25 cellular contexts compared by ENCODE assay signal in genomic region chr13:110285991-110286923, GRCh38. TPM values are rescaled to one million over a fixed set of nuclear protein-coding genes. Genes with fewer than 3 reads are reported as not detected.
DNase-seq lines count a peak whose midpoint lies in the region; ATAC-seq and TF ChIP-seq lines count a peak whose summit lies in the region.
"Had no signal": no experiment of that assay in that cellular context is flagged by ENCODE, and none has a peak within 500 bp of the region (broad histone marks: within the 10 kb centered on the region; RNA-seq: fewer than 3 reads in every experiment).

No MANE protein-coding gene starts in this region.

- H2AFZ ChIP-seq in IMR-90 (replicated peaks; ENCODE audit: low read length, poor library complexity): no peak overlapping the region
- H2AFZ ChIP-seq in mesenchymal stem cell (ENCODE audit: low read depth, low read length): no peak overlapping the region
- H2AFZ ChIP-seq in GM23248: no peak overlapping the region

- H4K20me1 ChIP-seq in IMR-90 (ENCODE audit: insufficient read depth, low read length) (peaks cover 98% of the 10 kb centered on the region), GM23248 (ENCODE audit: insufficient read depth) (peaks cover 4% of the 10 kb centered on the region; the same call in 1 of the 2 replicates)

- H3K4me3 ChIP-seq in IMR-90 (ENCODE audit: insufficient read depth, low read depth, low read length): no peak overlapping the region
- peak overlapping the region; percentile 14 for H3K4me3 ChIP-seq in coronary artery
- no peak overlapping the region for H3K4me3 ChIP-seq in mesenchymal stem cell (ENCODE audit: insufficient read depth in 1 of 2, low read depth in 1 of 2, low read length in 2 of 2)
- H3K4me3 ChIP-seq in stomach: no peak overlapping the region
- H3K4me3 ChIP-seq in mucosa of descending colon: no peak overlapping the region
- H3K4me3 ChIP-seq in GM23248: no peak overlapping the region
- no peak overlapping the region for H3K4me3 ChIP-seq in H7 (ENCODE audit: insufficient read depth, low read depth, low read length)
- H3K4me3 ChIP-seq: pancreas had no signal

- H3K4ac ChIP-seq in IMR-90 (ENCODE audit: low read depth, low read length) (no peak overlapping the region), mesenchymal stem cell (ENCODE audit: low read depth in 1 of 2, low read length in 2 of 2) (no peak overlapping the region)

- no peak for TF ChIP-seq RAD21 in IMR-90 (IDR thresholded peaks at IDR 0.05; ENCODE audit: low read length)

- H3K79me1 ChIP-seq in IMR-90 (ENCODE audit: low read depth in 1 of 2, low read length in 2 of 2) (peaks cover 43 to 91% of the 10 kb centered on the region in 2 experiments), mesenchymal stem cell (replicated peaks; ENCODE audit: low read length, poor library complexity, severe bottlenecking) (peaks cover 26% of the 10 kb centered on the region)

- H3K14ac ChIP-seq in IMR-90 (replicated peaks; ENCODE audit: low read depth, low read length) (no peak overlapping the region), mesenchymal stem cell (ENCODE audit: low read length in 2 of 2) (no peak overlapping the region)

- H3K4me1 ChIP-seq in IMR-90 (ENCODE audit: control insufficient read depth, insufficient read depth, low read length): peaks cover 21% of the 10 kb centered on the region
- peaks cover 14% of the 10 kb centered on the region for H3K4me1 ChIP-seq in mesenchymal stem cell (ENCODE audit: control insufficient read depth, insufficient read depth, low read depth, low read length)
- peaks cover 7 to 74% (median 27%) of the 10 kb centered on the region in 4 donors for H3K4me1 ChIP-seq in stomach
- H3K4me1 ChIP-seq in mucosa of descending colon (ENCODE audit: low read depth): no peaks in the 10 kb centered on the region
- H3K4me1 ChIP-seq in GM23248 (ENCODE audit: insufficient read depth): peaks cover 12% of the 10 kb centered on the region
- H3K4me1 ChIP-seq: pancreas had no signal

- no peak overlapping the region for H3K56ac ChIP-seq in IMR-90 (ENCODE audit: extremely low read depth, insufficient read depth, low read length)

- H3K9me2 ChIP-seq in GM23248 (ENCODE audit: insufficient read depth): no peaks in the 10 kb centered on the region

- DNase-seq in IMR-90 (no peak), coronary artery (ENCODE audit: low spot score) (peak; percentile 70), mesenchymal stem cell (no peak), stomach (no peak), mucosa of descending colon (no peak), nucleus accumbens (lab: John Stamatoyannopoulos, UW) (no peak), GM23248 (no peak), H7 (no peak)
- DNase-seq: ACHN; activated CD4-positive, alpha-beta memory T cell treated with anti-CD3 and anti-CD28 coated beads, Interleukin-2, amount 10 ng/mL, durations not matched to agents 7 days and 5 days; activated naive CD4-positive, alpha-beta T cell treated with anti-CD3 and anti-CD28 coated beads for 36 hours; activated T-cell treated with anti-CD3 and anti-CD28 coated beads, Interleukin-2, amount 50 U/mL, for 1 hour; amniotic stem cell; C1 segment of cervical spinal cord; erythroblast; Kasumi-1; kidney glomerular epithelial cell; natural killer cell; NCI-H1694 treated with DMSO at 0.1 percent for 48 hours; NCI-H69; pancreas; small intestine; stimulated activated CD4-positive, alpha-beta T cell treated with anti-CD3 and anti-CD28 coated beads, Interleukin-4, amount 100 ng/mL, for 24 hours; stimulated activated naive CD4-positive, alpha-beta T cell treated with Interleukin-2 at 50 U/mL for 16 hours had no signal

- H3F3A ChIP-seq in GM23248 (ENCODE audit: insufficient read depth): 0 out of 2 replicates have a peak, but pooled peaks cover 17% of the 10 kb centered on the region

- peaks cover 62% of the 10 kb centered on the region for H3K9me1 ChIP-seq in IMR-90 (ENCODE audit: insufficient read depth, low read length)

- H3K79me2 ChIP-seq in GM23248 (ENCODE audit: insufficient read depth): 0 out of 2 replicates have a peak, but pooled peaks cover under 1% of the 10 kb centered on the region

- H4K8ac ChIP-seq in IMR-90 (ENCODE audit: low read depth in 2 of 2, low read length in 2 of 2): no peak overlapping the region
- peak overlapping the region; percentile 61 for H4K8ac ChIP-seq in mesenchymal stem cell (ENCODE audit: low read length)

- H3K27ac ChIP-seq in IMR-90 (ENCODE audit: insufficient read depth, low read length) (no peak overlapping the region), coronary artery (peak overlapping the region; percentile 56 to 78), mesenchymal stem cell (ENCODE audit: low read length, poor library complexity, severe bottlenecking) (no peak overlapping the region), stomach (peak overlapping the region in 4 of 5 donors; percentile 46 to 76 (median 48)), GM23248 (no peak overlapping the region)

- POLR2A ChIA-PET in IMR-90 (lab: Charles Lee; ENCODE audit: unreplicated experiment): no interaction called here

- no peak for TF ChIP-seq EP300 in stomach (IDR thresholded peaks at IDR 0.05)

- TF ChIP-seq CTCF in IMR-90 (conservative IDR thresholded peaks at IDR 0.05; ENCODE audit: low read depth, low read length) (no peak), coronary artery (IDR thresholded peaks at IDR 0.05) (no peak), stomach (IDR thresholded peaks at IDR 0.05) (no peak), mucosa of descending colon (IDR thresholded peaks at IDR 0.05) (no peak)

- H3K9me3 ChIP-seq in IMR-90 (ENCODE audit: control insufficient read depth, insufficient read depth, low read length) (no peaks in the 10 kb centered on the region), mesenchymal stem cell (ENCODE audit: control insufficient read depth, low read length) (peaks cover 5% of the 10 kb centered on the region), stomach (no peaks in the 10 kb centered on the region), mucosa of descending colon (no peaks in the 10 kb centered on the region), GM23248 (ENCODE audit: low read depth) (no peaks in the 10 kb centered on the region)
- H3K9me3 ChIP-seq: pancreas had no signal

- CTCF ChIA-PET in IMR-90 (lab: Yijun Ruan, JAX): no interaction called here

- H2BK20ac ChIP-seq in IMR-90 (ENCODE audit: low read depth, low read length): no peak overlapping the region

- 86% methylated on average over 9 of the region's 15 CpGs; no CpG with 5 or more reads in 1 of the 2 experiments for WGBS in IMR-90 (ENCODE audit: extremely low coverage in 2 of 2, insufficient read length in 1 of 2), 2 experiments
- WGBS in mesenchymal stem cell: 92% methylated on average over 15 of the region's 15 CpGs
- 60 to 75% (median 71%) methylated on average over 15 of the region's 15 CpGs for WGBS in stomach, 5 donors
- 81 to 84% methylated on average over 15 of the region's 15 CpGs for WGBS in GM23248 (ENCODE audit: low coverage in 1 of 2, low lambda C conversion rate in 2 of 2, missing lambda C conversion rate in 2 of 2), 2 experiments

- H4K5ac ChIP-seq in IMR-90 (ENCODE audit: low read depth, low read length): no peak overlapping the region

- H3K23ac ChIP-seq in IMR-90 (ENCODE audit: low read depth, low read length) (peak overlapping the region; percentile 46; the same call in 1 of the 2 replicates), mesenchymal stem cell (ENCODE audit: low read length in 2 of 2) (no peak overlapping the region)

- in situ Hi-C loops in IMR-90 (cut with MboI; ENCODE audit: low sequenced_read_pairs) (no loop called here), GM23248 (cut with MboI) (no loop called here)

- H3K18ac ChIP-seq in IMR-90 (ENCODE audit: low read depth, low read length): no peak overlapping the region
- peak overlapping the region in 1 of 2 experiments; percentile 33 for H3K18ac ChIP-seq in mesenchymal stem cell (ENCODE audit: low read depth in 1 of 2, low read length in 2 of 2)

- no peak overlapping the region for H2BK12ac ChIP-seq in mesenchymal stem cell (ENCODE audit: low read length in 2 of 2)

- H3K9ac ChIP-seq in IMR-90 (ENCODE audit: low read depth, low read length) (no peak overlapping the region), mesenchymal stem cell (ENCODE audit: low read length) (no peak overlapping the region), GM23248 (no peak overlapping the region)

- H2BK5ac ChIP-seq in IMR-90 (ENCODE audit: low read depth, low read length, poor library complexity, severe bottlenecking) (no peak overlapping the region), mesenchymal stem cell (ENCODE audit: low read depth, low read length, poor library complexity, severe bottlenecking) (no peak overlapping the region)

- no peak overlapping the region for H2AK9ac ChIP-seq in IMR-90 (replicated peaks; ENCODE audit: low read depth, low read length, poor library complexity)

- no peak overlapping the region for H3K4me2 ChIP-seq in IMR-90 (ENCODE audit: low read depth, low read length)
- no peak overlapping the region for H3K4me2 ChIP-seq in mesenchymal stem cell (ENCODE audit: low read length, poor library complexity, severe bottlenecking)
- no peak overlapping the region for H3K4me2 ChIP-seq in GM23248 (ENCODE audit: unreplicated experiment)

- no peak for TF ChIP-seq POLR2A in IMR-90 (IDR thresholded peaks at IDR 0.05; ENCODE audit: low read depth, low read length)
- no peak for TF ChIP-seq POLR2A in stomach (IDR thresholded peaks at IDR 0.05)

- intact Hi-C loops in IMR-90 (cut with micrococcal nuclease) (no loop called here), stomach (cut with DNase I; ENCODE audit: low total_unique reads) (no loop called here), mucosa of descending colon (cut with DNase I, micrococcal nuclease) (no loop called here)

- H2AK5ac ChIP-seq in IMR-90 (ENCODE audit: low read depth, low read length) (no peak overlapping the region), mesenchymal stem cell (ENCODE audit: low read length, severe bottlenecking) (no peak overlapping the region)

- H2BK120ac ChIP-seq in IMR-90 (ENCODE audit: low read depth, low read length): no peak overlapping the region
- no peak overlapping the region for H2BK120ac ChIP-seq in mesenchymal stem cell (ENCODE audit: low read depth, low read length)

- no peak overlapping the region for H2BK15ac ChIP-seq in IMR-90 (ENCODE audit: low read depth, low read length)
- H2BK15ac ChIP-seq in mesenchymal stem cell (ENCODE audit: low read depth, poor library complexity, severe bottlenecking): no peak overlapping the region

- H3K27me3 ChIP-seq in IMR-90 (ENCODE audit: control insufficient read depth, insufficient read depth, low read length) (no peaks in the 10 kb centered on the region), mesenchymal stem cell (ENCODE audit: control insufficient read depth in 1 of 2, insufficient read depth in 1 of 2, low read length in 2 of 2) (peaks cover 0 to under 1% of the 10 kb centered on the region in 2 experiments), stomach (no peaks in the 10 kb centered on the region), GM23248 (replicated peaks; ENCODE audit: insufficient read depth) (no peaks in the 10 kb centered on the region), H7 (ENCODE audit: control insufficient read depth, insufficient read depth, low read length) (no peaks in the 10 kb centered on the region)
- H3K27me3 ChIP-seq: pancreas had no signal

- H4K91ac ChIP-seq in IMR-90 (ENCODE audit: insufficient read depth, low read depth, low read length) (no peak overlapping the region), mesenchymal stem cell (ENCODE audit: low read length) (peak overlapping the region; percentile 15)

- no TSS peak for BruUV-seq in IMR-90 (replicated peaks; lab: Mats Ljungman, UMichigan)

- H3K36me3 ChIP-seq in IMR-90 (ENCODE audit: control insufficient read depth, insufficient read depth, low read length) (peaks cover 59% of the 10 kb centered on the region), mesenchymal stem cell (ENCODE audit: control insufficient read depth in 1 of 2, insufficient read depth in 2 of 2, low read depth in 1 of 2, low read length in 2 of 2) (peaks cover 0 to 68% of the 10 kb centered on the region in 2 experiments), stomach (peaks cover 0 to 5% (median 0%) of the 10 kb centered on the region in 4 donors), mucosa of descending colon (ENCODE audit: low read depth) (no peaks in the 10 kb centered on the region), GM23248 (ENCODE audit: low read depth) (no peaks in the 10 kb centered on the region), H7 (replicated peaks; ENCODE audit: control insufficient read depth, insufficient read depth, low read length) (no peaks in the 10 kb centered on the region)
- H3K36me3 ChIP-seq: pancreas had no signal

- ATAC-seq in IMR-90 (ENCODE audit: low read depth) (no peak), mucosa of descending colon (no peak)
- ATAC-seq: activated CD4-positive, CD25-positive, alpha-beta regulatory T cell treated with anti-CD3 and anti-CD28 coated beads, Interleukin-2, amount 50 U/mL, for 24 hours; natural killer cell had no signal

- dilution Hi-C loops in IMR-90 (cut with HindIII; ENCODE audit: low sequenced_read_pairs, unreplicated experiment): no loop called here

RNA-seq across cellular contexts. Expression of gene COL4A1, which starts 20.7 kb away (rescaled TPM):
- total RNA-seq in IMR-90 (2012; rRNA removed) (230 and 263 TPM in 2 replicates), stomach (100 to 1,000 TPM; 132 to 798 (median 175) TPM), mucosa of descending colon (100 to 1,000 TPM in 1 of 3 donors, 10 to 100 TPM in 2; 19.0 to 308 (median 61.9) TPM)
- polyA plus RNA-seq in IMR-90 (2012; rRNA removed) (301 and 337 TPM in 2 replicates), stomach (10 to 100 TPM; 18.8 to 59.0 (median 30.6) TPM), GM23248 (2016; fragmentation: Nextera tagmentation; extraction: Ambion mirVana) (183 and 184 TPM in 2 replicates)
- polyA plus RNA-seq in IMR-90 (2012; cell fraction: cytosol; rRNA removed): 173 and 272 TPM in 2 replicates
- polyA plus RNA-seq in IMR-90 (2012; cell fraction: nucleus; rRNA removed; ENCODE audit: low replicate concordance): 217 and 287 TPM in 2 replicates
- polyA plus RNA-seq in mesenchymal stem cell (2013, experiment 1 of 2): 2,271 TPM
- polyA plus RNA-seq in mesenchymal stem cell (2013, experiment 2 of 2): 2,270 TPM
- total RNA-seq in GM23248 (2014; rRNA removed; shearing (Covaris generic)): 519 and 549 TPM in 2 replicates
- total RNA-seq in H7 (2014; rRNA removed; shearing (Covaris generic)): 131 and 135 TPM in 2 replicates
- total RNA-seq: activated CD4-positive, alpha-beta memory T cell treated with anti-CD3 and anti-CD28 coated beads, Interleukin-2, amount 10 ng/mL, durations not matched to agents 7 days and 5 days; natural killer cell had no signal

RNA-seq across cellular contexts. Expression of gene COL4A2, which starts 20.8 kb away (rescaled TPM):
- total RNA-seq in IMR-90 (2012; rRNA removed) (90.7 and 97.5 TPM in 2 replicates), stomach (100 to 1,000 TPM; 134 to 531 (median 366) TPM), mucosa of descending colon (100 to 1,000 TPM in 1 of 3 donors, 10 to 100 TPM in 2; 33.5 to 389 (median 74.2) TPM)
- polyA plus RNA-seq in IMR-90 (2012; rRNA removed) (457 and 533 TPM in 2 replicates), stomach (10 to 100 TPM; 24.0 to 96.6 (median 38.4) TPM), GM23248 (2016; fragmentation: Nextera tagmentation; extraction: Ambion mirVana) (137 and 146 TPM in 2 replicates)
- 220 and 733 TPM in 2 replicates for polyA plus RNA-seq in IMR-90 (2012; cell fraction: cytosol; rRNA removed)
- 553 and 1,147 TPM in 2 replicates for polyA plus RNA-seq in IMR-90 (2012; cell fraction: nucleus; rRNA removed; ENCODE audit: low replicate concordance)
- polyA plus RNA-seq in mesenchymal stem cell (2013, experiment 1 of 2): 2,099 TPM
- polyA plus RNA-seq in mesenchymal stem cell (2013, experiment 2 of 2): 2,053 TPM
- 455 and 524 TPM in 2 replicates for total RNA-seq in GM23248 (2014; rRNA removed; shearing (Covaris generic))
- total RNA-seq in H7 (2014; rRNA removed; shearing (Covaris generic)): 166 and 168 TPM in 2 replicates
- total RNA-seq: activated CD4-positive, alpha-beta memory T cell treated with anti-CD3 and anti-CD28 coated beads, Interleukin-2, amount 10 ng/mL, durations not matched to agents 7 days and 5 days; activated naive CD4-positive, alpha-beta T cell treated with anti-CD3 and anti-CD28 coated beads for 36 hours; natural killer cell had no signal

Comparison
In these comparisons a context has a peak if more than half of its experiments do, and no peak if none do; other contexts are left out.
1. H3K27ac ChIP-seq: peak in coronary artery (2 of 2) and stomach (4 of 5); none in IMR-90 (single experiment), mesenchymal stem cell (single experiment) and GM23248 (single experiment).